ENCODE assay signal across 1 cellular context in genomic region chr22:50301581-50301991, GRCh38.
TF ChIP-seq lines count a peak whose summit lies in the region.

No MANE protein-coding gene starts in this region.

TF ChIP-seq in IMR-90, 13 proteins besides CTCF, POLR2A, EP300 and RAD21:
- TF ChIP-seq USF2 (IDR thresholded peaks at IDR 0.05; ENCODE audit: low read depth, low read length): no peak
- no peak for TF ChIP-seq FOS (IDR thresholded peaks at IDR 0.05; ENCODE audit: low read depth, low read length)
- no peak for TF ChIP-seq BHLHE40 (IDR thresholded peaks at IDR 0.05; ENCODE audit: low read depth, low read length)
- no peak for TF ChIP-seq CEBPB (IDR thresholded peaks at IDR 0.05; ENCODE audit: low read depth, low read length)
- TF ChIP-seq SMC3 (IDR thresholded peaks at IDR 0.05; ENCODE audit: low read depth, low read length): no peak
- no peak for TF ChIP-seq NFE2L2 (IDR thresholded peaks at IDR 0.05; ENCODE audit: low read depth, low read length)
- TF ChIP-seq RFX5 (IDR thresholded peaks at IDR 0.05; ENCODE audit: low read depth, low read length): no peak
- TF ChIP-seq ELK1 (IDR thresholded peaks at IDR 0.05; ENCODE audit: borderline replicate concordance, low read depth, low read length): no peak
- TF ChIP-seq MXI1 (IDR thresholded peaks at IDR 0.05; ENCODE audit: borderline replicate concordance, low read depth, low read length): no peak
- no peak for TF ChIP-seq MAFK (IDR thresholded peaks at IDR 0.05; ENCODE audit: low read depth, low read length)
- TF ChIP-seq MAZ (IDR thresholded peaks at IDR 0.05; ENCODE audit: borderline replicate concordance, low read depth, low read length): no peak
- TF ChIP-seq RCOR1 (IDR thresholded peaks at IDR 0.05; ENCODE audit: insufficient replicate concordance, low read length): no peak
- TF ChIP-seq CHD1 (IDR thresholded peaks at IDR 0.05; ENCODE audit: low read depth, low read length): no peak
